1 cellular context compared by ENCODE assay signal in the genomic region with DNA sequence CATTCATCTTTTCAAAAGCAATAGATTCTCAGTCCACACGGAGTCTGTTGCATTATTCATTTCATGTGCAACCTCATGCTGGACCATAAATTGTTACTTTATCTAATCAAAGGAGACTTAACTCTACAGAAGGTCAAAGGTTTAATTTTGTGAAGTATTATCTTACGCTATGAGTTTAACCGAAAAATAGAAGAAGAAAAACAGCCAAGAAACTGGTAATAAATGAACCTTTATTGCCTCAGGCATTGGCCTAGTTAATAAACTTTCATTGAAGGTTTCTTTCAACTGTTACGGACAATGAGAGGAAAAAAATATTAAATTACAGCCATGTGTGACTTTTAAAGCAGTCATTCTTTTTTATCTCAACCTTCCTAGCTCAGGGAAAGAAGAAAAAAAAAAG.
TF ChIP-seq lines count a peak whose summit lies in the region.

No MANE protein-coding gene starts in this region.

TF ChIP-seq in HEK293, 187 proteins besides CTCF, POLR2A, EP300 and RAD21 (continued from another document):
- TF ChIP-seq, protein P1, sequence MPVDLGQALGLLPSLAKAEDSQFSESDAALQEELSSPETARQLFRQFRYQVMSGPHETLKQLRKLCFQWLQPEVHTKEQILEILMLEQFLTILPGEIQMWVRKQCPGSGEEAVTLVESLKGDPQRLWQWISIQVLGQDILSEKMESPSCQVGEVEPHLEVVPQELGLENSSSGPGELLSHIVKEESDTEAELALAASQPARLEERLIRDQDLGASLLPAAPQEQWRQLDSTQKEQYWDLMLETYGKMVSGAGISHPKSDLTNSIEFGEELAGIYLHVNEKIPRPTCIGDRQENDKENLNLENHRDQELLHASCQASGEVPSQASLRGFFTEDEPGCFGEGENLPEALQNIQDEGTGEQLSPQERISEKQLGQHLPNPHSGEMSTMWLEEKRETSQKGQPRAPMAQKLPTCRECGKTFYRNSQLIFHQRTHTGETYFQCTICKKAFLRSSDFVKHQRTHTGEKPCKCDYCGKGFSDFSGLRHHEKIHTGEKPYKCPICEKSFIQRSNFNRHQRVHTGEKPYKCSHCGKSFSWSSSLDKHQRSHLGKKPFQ (tag by site-specific recombination; IDR thresholded peaks at IDR 0.05), result no peak
- peak; percentile 91 for TF ChIP-seq TCF7L2 (IDR thresholded peaks at IDR 0.05; ENCODE audit: borderline replicate concordance, low read depth, low read length)
- TF ChIP-seq ZNF624 (tag by site-specific recombination; IDR thresholded peaks at IDR 0.05), result no peak
- TF ChIP-seq ZXDB (tag by site-specific recombination; IDR thresholded peaks at IDR 0.05), result peak; percentile 54
- TF ChIP-seq ZBTB48 (tag by site-specific recombination; IDR thresholded peaks at IDR 0.05), result no peak
- no peak for TF ChIP-seq ZFHX2 (tag by site-specific recombination; conservative IDR thresholded peaks at IDR 0.05)
- TF ChIP-seq ZNF350 (tag by site-specific recombination; IDR thresholded peaks at IDR 0.05), result no peak
- no peak for TF ChIP-seq ZNF837 (tag by site-specific recombination; IDR thresholded peaks at IDR 0.05)
- TF ChIP-seq, protein P2, sequence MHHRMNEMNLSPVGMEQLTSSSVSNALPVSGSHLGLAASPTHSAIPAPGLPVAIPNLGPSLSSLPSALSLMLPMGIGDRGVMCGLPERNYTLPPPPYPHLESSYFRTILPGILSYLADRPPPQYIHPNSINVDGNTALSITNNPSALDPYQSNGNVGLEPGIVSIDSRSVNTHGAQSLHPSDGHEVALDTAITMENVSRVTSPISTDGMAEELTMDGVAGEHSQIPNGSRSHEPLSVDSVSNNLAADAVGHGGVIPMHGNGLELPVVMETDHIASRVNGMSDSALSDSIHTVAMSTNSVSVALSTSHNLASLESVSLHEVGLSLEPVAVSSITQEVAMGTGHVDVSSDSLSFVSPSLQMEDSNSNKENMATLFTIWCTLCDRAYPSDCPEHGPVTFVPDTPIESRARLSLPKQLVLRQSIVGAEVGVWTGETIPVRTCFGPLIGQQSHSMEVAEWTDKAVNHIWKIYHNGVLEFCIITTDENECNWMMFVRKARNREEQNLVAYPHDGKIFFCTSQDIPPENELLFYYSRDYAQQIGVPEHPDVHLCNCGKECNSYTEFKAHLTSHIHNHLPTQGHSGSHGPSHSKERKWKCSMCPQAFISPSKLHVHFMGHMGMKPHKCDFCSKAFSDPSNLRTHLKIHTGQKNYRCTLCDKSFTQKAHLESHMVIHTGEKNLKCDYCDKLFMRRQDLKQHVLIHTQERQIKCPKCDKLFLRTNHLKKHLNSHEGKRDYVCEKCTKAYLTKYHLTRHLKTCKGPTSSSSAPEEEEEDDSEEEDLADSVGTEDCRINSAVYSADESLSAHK (tag by site-specific recombination; IDR thresholded peaks at IDR 0.05), result peak; percentile 60
- no peak for TF ChIP-seq ZNF596 (tag by site-specific recombination; IDR thresholded peaks at IDR 0.05)
- peak; percentile 89 for TF ChIP-seq ZNF843 (tag by site-specific recombination; IDR thresholded peaks at IDR 0.05)
- TF ChIP-seq, protein P3, sequence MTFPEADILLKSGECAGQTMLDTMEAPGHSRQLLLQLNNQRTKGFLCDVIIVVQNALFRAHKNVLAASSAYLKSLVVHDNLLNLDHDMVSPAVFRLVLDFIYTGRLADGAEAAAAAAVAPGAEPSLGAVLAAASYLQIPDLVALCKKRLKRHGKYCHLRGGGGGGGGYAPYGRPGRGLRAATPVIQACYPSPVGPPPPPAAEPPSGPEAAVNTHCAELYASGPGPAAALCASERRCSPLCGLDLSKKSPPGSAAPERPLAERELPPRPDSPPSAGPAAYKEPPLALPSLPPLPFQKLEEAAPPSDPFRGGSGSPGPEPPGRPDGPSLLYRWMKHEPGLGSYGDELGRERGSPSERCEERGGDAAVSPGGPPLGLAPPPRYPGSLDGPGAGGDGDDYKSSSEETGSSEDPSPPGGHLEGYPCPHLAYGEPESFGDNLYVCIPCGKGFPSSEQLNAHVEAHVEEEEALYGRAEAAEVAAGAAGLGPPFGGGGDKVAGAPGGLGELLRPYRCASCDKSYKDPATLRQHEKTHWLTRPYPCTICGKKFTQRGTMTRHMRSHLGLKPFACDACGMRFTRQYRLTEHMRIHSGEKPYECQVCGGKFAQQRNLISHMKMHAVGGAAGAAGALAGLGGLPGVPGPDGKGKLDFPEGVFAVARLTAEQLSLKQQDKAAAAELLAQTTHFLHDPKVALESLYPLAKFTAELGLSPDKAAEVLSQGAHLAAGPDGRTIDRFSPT (tag by site-specific recombination; IDR thresholded peaks at IDR 0.05), result 0 out of 2 replicates have a peak, but pooled peaks have one; percentile 29
- TF ChIP-seq, protein P4, sequence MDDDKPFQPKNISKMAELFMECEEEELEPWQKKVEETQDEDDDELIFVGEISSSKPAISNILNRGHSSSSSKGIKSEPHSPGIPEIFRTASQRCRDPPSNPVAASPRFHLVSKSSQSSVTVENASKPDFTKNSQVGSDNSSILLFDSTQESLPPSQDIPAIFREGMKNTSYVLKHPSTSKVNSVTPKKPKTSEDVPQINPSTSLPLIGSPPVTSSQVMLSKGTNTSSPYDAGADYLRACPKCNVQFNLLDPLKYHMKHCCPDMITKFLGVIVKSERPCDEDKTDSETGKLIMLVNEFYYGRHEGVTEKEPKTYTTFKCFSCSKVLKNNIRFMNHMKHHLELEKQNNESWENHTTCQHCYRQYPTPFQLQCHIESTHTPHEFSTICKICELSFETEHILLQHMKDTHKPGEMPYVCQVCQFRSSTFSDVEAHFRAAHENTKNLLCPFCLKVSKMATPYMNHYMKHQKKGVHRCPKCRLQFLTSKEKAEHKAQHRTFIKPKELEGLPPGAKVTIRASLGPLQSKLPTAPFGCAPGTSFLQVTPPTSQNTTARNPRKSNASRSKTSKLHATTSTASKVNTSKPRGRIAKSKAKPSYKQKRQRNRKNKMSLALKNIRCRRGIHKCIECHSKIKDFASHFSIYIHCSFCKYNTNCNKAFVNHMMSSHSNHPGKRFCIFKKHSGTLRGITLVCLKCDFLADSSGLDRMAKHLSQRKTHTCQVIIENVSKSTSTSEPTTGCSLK (tag by site-specific recombination; IDR thresholded peaks at IDR 0.05), result no peak
- TF ChIP-seq ZEB2 (tag by site-specific recombination; IDR thresholded peaks at IDR 0.05), result no peak
- TF ChIP-seq ZNF621 (tag by site-specific recombination; IDR thresholded peaks at IDR 0.05), result no peak
- no peak for TF ChIP-seq ZNF600 (tag by site-specific recombination; IDR thresholded peaks at IDR 0.05)
- TF ChIP-seq, protein P5, sequence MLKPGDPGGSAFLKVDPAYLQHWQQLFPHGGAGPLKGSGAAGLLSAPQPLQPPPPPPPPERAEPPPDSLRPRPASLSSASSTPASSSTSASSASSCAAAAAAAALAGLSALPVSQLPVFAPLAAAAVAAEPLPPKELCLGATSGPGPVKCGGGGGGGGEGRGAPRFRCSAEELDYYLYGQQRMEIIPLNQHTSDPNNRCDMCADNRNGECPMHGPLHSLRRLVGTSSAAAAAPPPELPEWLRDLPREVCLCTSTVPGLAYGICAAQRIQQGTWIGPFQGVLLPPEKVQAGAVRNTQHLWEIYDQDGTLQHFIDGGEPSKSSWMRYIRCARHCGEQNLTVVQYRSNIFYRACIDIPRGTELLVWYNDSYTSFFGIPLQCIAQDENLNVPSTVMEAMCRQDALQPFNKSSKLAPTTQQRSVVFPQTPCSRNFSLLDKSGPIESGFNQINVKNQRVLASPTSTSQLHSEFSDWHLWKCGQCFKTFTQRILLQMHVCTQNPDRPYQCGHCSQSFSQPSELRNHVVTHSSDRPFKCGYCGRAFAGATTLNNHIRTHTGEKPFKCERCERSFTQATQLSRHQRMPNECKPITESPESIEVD (tag by site-specific recombination; IDR thresholded peaks at IDR 0.05), result peak; percentile 95
- TF ChIP-seq, protein P6, sequence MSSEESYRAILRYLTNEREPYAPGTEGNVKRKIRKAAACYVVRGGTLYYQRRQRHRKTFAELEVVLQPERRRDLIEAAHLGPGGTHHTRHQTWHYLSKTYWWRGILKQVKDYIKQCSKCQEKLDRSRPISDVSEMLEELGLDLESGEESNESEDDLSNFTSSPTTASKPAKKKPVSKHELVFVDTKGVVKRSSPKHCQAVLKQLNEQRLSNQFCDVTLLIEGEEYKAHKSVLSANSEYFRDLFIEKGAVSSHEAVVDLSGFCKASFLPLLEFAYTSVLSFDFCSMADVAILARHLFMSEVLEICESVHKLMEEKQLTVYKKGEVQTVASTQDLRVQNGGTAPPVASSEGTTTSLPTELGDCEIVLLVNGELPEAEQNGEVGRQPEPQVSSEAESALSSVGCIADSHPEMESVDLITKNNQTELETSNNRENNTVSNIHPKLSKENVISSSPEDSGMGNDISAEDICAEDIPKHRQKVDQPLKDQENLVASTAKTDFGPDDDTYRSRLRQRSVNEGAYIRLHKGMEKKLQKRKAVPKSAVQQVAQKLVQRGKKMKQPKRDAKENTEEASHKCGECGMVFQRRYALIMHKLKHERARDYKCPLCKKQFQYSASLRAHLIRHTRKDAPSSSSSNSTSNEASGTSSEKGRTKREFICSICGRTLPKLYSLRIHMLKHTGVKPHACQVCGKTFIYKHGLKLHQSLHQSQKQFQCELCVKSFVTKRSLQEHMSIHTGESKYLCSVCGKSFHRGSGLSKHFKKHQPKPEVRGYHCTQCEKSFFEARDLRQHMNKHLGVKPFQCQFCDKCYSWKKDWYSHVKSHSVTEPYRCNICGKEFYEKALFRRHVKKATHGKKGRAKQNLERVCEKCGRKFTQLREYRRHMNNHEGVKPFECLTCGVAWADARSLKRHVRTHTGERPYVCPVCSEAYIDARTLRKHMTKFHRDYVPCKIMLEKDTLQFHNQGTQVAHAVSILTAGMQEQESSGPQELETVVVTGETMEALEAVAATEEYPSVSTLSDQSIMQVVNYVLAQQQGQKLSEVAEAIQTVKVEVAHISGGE (tag by site-specific recombination; conservative IDR thresholded peaks at IDR 0.05; ENCODE audit: low read depth), result no peak
- TF ChIP-seq, protein P7, sequence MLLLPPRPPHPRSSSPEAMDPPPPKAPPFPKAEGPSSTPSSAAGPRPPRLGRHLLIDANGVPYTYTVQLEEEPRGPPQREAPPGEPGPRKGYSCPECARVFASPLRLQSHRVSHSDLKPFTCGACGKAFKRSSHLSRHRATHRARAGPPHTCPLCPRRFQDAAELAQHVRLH (tag by site-specific recombination; IDR thresholded peaks at IDR 0.05), result peak; percentile 51; the same call in 1 of the 2 replicates
